ENCODE assay signal across 1 cellular context in genomic region chr13:78603240-78603947, GRCh38.
TF ChIP-seq lines count a peak whose summit lies in the region.

Gene POU4F1, minus strand, starts transcription at chr13:78603552. Its CDS starts 226 bp downstream, at chr13:78603326.

TF ChIP-seq in HepG2, 621 proteins besides CTCF, POLR2A, EP300 and RAD21 (continued from another document and continues in another):
- TF ChIP-seq ZNF761 (CRISPR knock-in tag; conservative IDR thresholded peaks at IDR 0.05) (no peak), ZNF513 (CRISPR knock-in tag; conservative IDR thresholded peaks at IDR 0.05) (no peak), MXD3 (CRISPR knock-in tag; IDR thresholded peaks at IDR 0.05) (0 out of 2 replicates have a peak, but pooled peaks have one; percentile 29), NFAT5 (CRISPR knock-in tag; IDR thresholded peaks at IDR 0.05) (no peak), MLXIP (CRISPR knock-in tag; IDR thresholded peaks at IDR 0.05; ENCODE audit: borderline replicate concordance) (0 out of 2 replicates have a peak, but pooled peaks have one; percentile 40), ZNF441 (CRISPR knock-in tag; IDR thresholded peaks at IDR 0.05; ENCODE audit: borderline replicate concordance) (peak; percentile 63; the same call in 1 of the 2 replicates), CBX1 (IDR thresholded peaks at IDR 0.05; ENCODE audit: low read depth) (peak; percentile 74), FOXM1 (CRISPR knock-in tag; IDR thresholded peaks at IDR 0.05) (no peak), ZFX (CRISPR knock-in tag; IDR thresholded peaks at IDR 0.05; ENCODE audit: low read depth) (no peak), DR1 (CRISPR knock-in tag; IDR thresholded peaks at IDR 0.05) (no peak), ZNF737 (CRISPR knock-in tag; IDR thresholded peaks at IDR 0.05; ENCODE audit: borderline replicate concordance) (no peak), LBX2 (CRISPR knock-in tag; IDR thresholded peaks at IDR 0.05; ENCODE audit: borderline replicate concordance) (peak; percentile 68; the same call in 1 of the 2 replicates), TFE3 (CRISPR knock-in tag; IDR thresholded peaks at IDR 0.05) (peak; percentile 18; the same call in 1 of the 2 replicates), ZNF468 (CRISPR knock-in tag; IDR thresholded peaks at IDR 0.05) (no peak), MAF1 (CRISPR knock-in tag; IDR thresholded peaks at IDR 0.05; ENCODE audit: borderline replicate concordance) (no peak), ZBTB1 (CRISPR knock-in tag; IDR thresholded peaks at IDR 0.05; ENCODE audit: borderline replicate concordance) (no peak), RFX1 (IDR thresholded peaks at IDR 0.05) (no peak), PHF21A (CRISPR knock-in tag; IDR thresholded peaks at IDR 0.05) (peak; percentile 16; the same call in 1 of the 2 replicates), ATF7-NPFF (CRISPR knock-in tag; IDR thresholded peaks at IDR 0.05; ENCODE audit: low read depth) (0 out of 2 replicates have a peak, but pooled peaks have one; percentile 56), ZNF776 (CRISPR knock-in tag; IDR thresholded peaks at IDR 0.05) (peak; percentile 45; the same call in 1 of the 2 replicates), MED13 (CRISPR knock-in tag; IDR thresholded peaks at IDR 0.05) (no peak), RNF2 (conservative IDR thresholded peaks at IDR 0.05; ENCODE audit: low read depth) (peak; percentile 92), SALL1 (CRISPR knock-in tag; IDR thresholded peaks at IDR 0.05) (peak; percentile 76), ZNF574 (CRISPR knock-in tag; IDR thresholded peaks at IDR 0.05) (peak; percentile 51; the same call in 1 of the 2 replicates), SIX4 (CRISPR knock-in tag; IDR thresholded peaks at IDR 0.05) (no peak), ZFP36L2 (CRISPR knock-in tag; IDR thresholded peaks at IDR 0.05) (no peak), REL (CRISPR knock-in tag; conservative IDR thresholded peaks at IDR 0.05) (no peak), ZNF639 (CRISPR knock-in tag; conservative IDR thresholded peaks at IDR 0.05) (no peak), PRPF4 (IDR thresholded peaks at IDR 0.05; ENCODE audit: low read depth, low read length, poor library complexity, severe bottlenecking) (no peak), FOXK2 (IDR thresholded peaks at IDR 0.05) (no peak), SP4 (CRISPR knock-in tag; IDR thresholded peaks at IDR 0.05) (no peak), ATF2 (CRISPR knock-in tag; IDR thresholded peaks at IDR 0.05) (no peak), ZNF878 (CRISPR knock-in tag; IDR thresholded peaks at IDR 0.05) (no peak), MXI1 (IDR thresholded peaks at IDR 0.05; ENCODE audit: borderline replicate concordance, low read depth, low read length) (peak; percentile 50; the same call in 1 of the 3 replicates), BRF2 (CRISPR knock-in tag; IDR thresholded peaks at IDR 0.05) (0 out of 2 replicates have a peak, but pooled peaks have one; percentile 47), XRCC5 (optimal IDR thresholded peaks at IDR 0.05; ENCODE audit: low read length) (peak; percentile 15), ZKSCAN8 (CRISPR knock-in tag; IDR thresholded peaks at IDR 0.05; ENCODE audit: borderline replicate concordance) (no peak), ZNF558 (CRISPR knock-in tag; IDR thresholded peaks at IDR 0.05; ENCODE audit: borderline replicate concordance) (peak; percentile 23; the same call in 1 of the 2 replicates), ZNF333 (CRISPR knock-in tag; IDR thresholded peaks at IDR 0.05; ENCODE audit: borderline replicate concordance) (no peak), ZFY (CRISPR knock-in tag; IDR thresholded peaks at IDR 0.05) (peak; percentile 50; the same call in 1 of the 2 replicates), HNRNPUL1 (IDR thresholded peaks at IDR 0.05; ENCODE audit: low read depth, low read length) (no peak), MLX (CRISPR knock-in tag; IDR thresholded peaks at IDR 0.05) (no peak), ZNF121 (CRISPR knock-in tag; IDR thresholded peaks at IDR 0.05) (no peak)
